Comparison of ENCODE assay signal across 32 cellular contexts in genomic region chr1:225412803-225413338, GRCh38. TPM values are rescaled to one million over a fixed set of nuclear protein-coding genes. Genes with fewer than 3 reads are reported as not detected.
DNase-seq lines count a peak whose midpoint lies in the region; ATAC-seq, FAIRE-seq and TF ChIP-seq lines count a peak whose summit lies in the region.
"Had no signal": no experiment of that assay in that cellular context is flagged by ENCODE, and none has a peak within 500 bp of the region (broad histone marks: within the 10 kb centered on the region; RNA-seq: fewer than 3 reads in every experiment).

No MANE protein-coding gene starts in this region.

- TF ChIP-seq POLR2A in HepG2 (IDR thresholded peaks at IDR 0.05; ENCODE audit: insufficient read depth in 1 of 2, low read depth in 2 of 2, low read length in 2 of 2) (no peak), prostate gland (IDR thresholded peaks at IDR 0.05) (no peak)

- H3K4me3 Mint-ChIP-seq in activated T-helper 17 cell treated with anti-CD3 and anti-CD28 coated beads, Interleukin-2, amount 50 U/mL, for 72 hours, result no peak overlapping the region
- H3K4me3 Mint-ChIP-seq: activated CD4-positive, alpha-beta memory T cell treated with anti-CD3 and anti-CD28 coated beads, Interleukin-2, amount 10 ng/mL, durations not matched to agents 7 days and 5 days; activated naive CD4-positive, alpha-beta T cell treated with anti-CD3 and anti-CD28 coated beads, Interleukin-2, amount 50 U/mL, for 24 hours; activated T-helper 1 cell treated with anti-CD3 and anti-CD28 coated beads, Interleukin-12 subunit alpha, Interleukin-12 subunit beta, Interleukin-2, Interleukin-4 antibody, amounts not matched to agents 30 ng/mL and 10 ng/mL and 1 ng/mL, durations not matched to agents 14 hours and 24 hours and 36 hours; CD8-positive, alpha-beta memory T cell; natural killer cell treated with Interleukin-12 subunit alpha and Interleukin-12 subunit beta and Interleukin-15 and Interleukin-18, amount 100 ng/mL, for 72 hours; stimulated activated naive CD8-positive, alpha-beta T cell treated with anti-CD3 and anti-CD28 coated beads, Interleukin-15, amount 100 ng/mL, for 72 hours; T-helper 2 cell treated with Interferon-gamma antibody and Interleukin-4, amounts not matched to agents 5 μg/mL and 100 μg/mL, for 36 hours had no signal

- no peak overlapping the region for H3K9ac ChIP-seq in duodenal mucosa (ENCODE audit: low read depth in 1 of 2, low read length in 2 of 2)
- no peak overlapping the region for H3K9ac ChIP-seq in HepG2 (ENCODE audit: insufficient read depth, low read depth, low read length)

- no peak overlapping the region for H3K27ac Mint-ChIP-seq in activated T-helper 17 cell treated with anti-CD3 and anti-CD28 coated beads, Interleukin-2, amount 50 U/mL, for 72 hours
- H3K27ac Mint-ChIP-seq: activated CD4-positive, alpha-beta memory T cell treated with anti-CD3 and anti-CD28 coated beads, Interleukin-2, amount 10 ng/mL, durations not matched to agents 7 days and 5 days; activated naive CD4-positive, alpha-beta T cell treated with anti-CD3 and anti-CD28 coated beads, Interleukin-2, amount 50 U/mL, for 24 hours; activated T-helper 1 cell treated with anti-CD3 and anti-CD28 coated beads, Interleukin-12 subunit alpha, Interleukin-12 subunit beta, Interleukin-2, Interleukin-4 antibody, amounts not matched to agents 30 ng/mL and 10 ng/mL and 1 ng/mL, durations not matched to agents 14 hours and 24 hours and 36 hours; natural killer cell treated with Interleukin-12 subunit alpha and Interleukin-12 subunit beta and Interleukin-15 and Interleukin-18, amount 100 ng/mL, for 72 hours; T-helper 2 cell treated with Interferon-gamma antibody and Interleukin-4, amounts not matched to agents 5 μg/mL and 100 μg/mL, for 36 hours had no signal

- in situ Hi-C loops in ACHN (cut with HindIII; ENCODE audit: low pct_ligation_motif_present, low pct_unique_long_range_greater_than_20kb, low sequenced_read_pairs), result no loop called here
- in situ Hi-C loops in HepG2 (cut with HindIII; ENCODE audit: extremely low pct_ligation_motif_present, low pct_unique_long_range_greater_than_20kb), result no loop called here

- H3K27me3 Mint-ChIP-seq in activated T-helper 17 cell treated with anti-CD3 and anti-CD28 coated beads, Interleukin-2, amount 50 U/mL, for 72 hours, result no peaks in the 10 kb centered on the region
- H3K27me3 Mint-ChIP-seq: activated CD4-positive, alpha-beta memory T cell treated with anti-CD3 and anti-CD28 coated beads, Interleukin-2, amount 10 ng/mL, durations not matched to agents 7 days and 5 days; activated naive CD4-positive, alpha-beta T cell treated with anti-CD3 and anti-CD28 coated beads, Interleukin-2, amount 50 U/mL, for 24 hours; CD8-positive, alpha-beta memory T cell; natural killer cell treated with Interleukin-12 subunit alpha and Interleukin-12 subunit beta and Interleukin-15 and Interleukin-18, amount 100 ng/mL, for 72 hours; stimulated activated naive CD8-positive, alpha-beta T cell treated with anti-CD3 and anti-CD28 coated beads, Interleukin-15, amount 100 ng/mL, for 72 hours had no signal

- H3K9me3 ChIP-seq in duodenal mucosa (ENCODE audit: control insufficient read depth in 1 of 2, low read length in 2 of 2) (no peaks in the 10 kb centered on the region), HepG2 (ENCODE audit: low read length) (no peaks in the 10 kb centered on the region), prostate gland (no peaks in the 10 kb centered on the region)
- H3K9me3 ChIP-seq: right atrium auricular region, vagina had no signal

- peak overlapping the region; percentile 15 for H3K27ac ChIP-seq in duodenal mucosa (ENCODE audit: low read depth, low read length)
- peak overlapping the region; percentile 73 for H3K27ac ChIP-seq in HepG2 (ENCODE audit: extremely low read length, insufficient read depth, low read length)
- no peak overlapping the region for H3K27ac ChIP-seq in prostate gland
- H3K27ac ChIP-seq: dorsolateral prefrontal cortex, right atrium auricular region, vagina had no signal

- DNase-seq in ACHN (peak; percentile 48), HepG2 (ENCODE audit: low spot score) (peak; percentile 81), prostate gland (ENCODE audit: low spot score) (peak; percentile 65), epidermal melanocyte (ENCODE audit: insufficient read length, low spot score) (no peak)
- DNase-seq: activated CD4-positive, alpha-beta memory T cell treated with anti-CD3 and anti-CD28 coated beads, Interleukin-2, amount 10 ng/mL, durations not matched to agents 7 days and 5 days; activated CD8-positive, alpha-beta memory T cell treated with anti-CD3 and anti-CD28 coated beads, Interleukin-2, amount 50 U/mL, for 4 hours; amygdala; CD8-positive, alpha-beta memory T cell; dorsolateral prefrontal cortex; EL; Karpas-422; NCI-H1436; NCI-H2107; NCI-H748 treated with DMSO at 0.1 percent for 48 hours; SHP77; stimulated activated CD8-positive, alpha-beta memory T cell treated with anti-CD3 and anti-CD28 coated beads, Interleukin-4, amount 100 ng/mL, for 48 hours; stimulated activated naive CD8-positive, alpha-beta T cell treated with anti-CD3 and anti-CD28 coated beads, Interleukin-15, amount 100 ng/mL, for 72 hours had no signal

- H3K79me2 ChIP-seq in HepG2 (ENCODE audit: insufficient read depth, low read length), result peaks cover 10% of the 10 kb centered on the region

- intact Hi-C loops in HepG2 (cut with micrococcal nuclease; ENCODE audit: unreplicated experiment) (loop anchor here (2.0 kb wide), 1 partner anchor 14 kb away; no protein-coding TSS in a partner anchor), prostate gland (cut with DNase I) (no loop called here)

- H3K4me1 ChIP-seq in duodenal mucosa (ENCODE audit: control insufficient read depth in 1 of 2, insufficient read depth in 2 of 2, low read length in 2 of 2) (peaks cover 9 to 28% of the 10 kb centered on the region in 2 donors), HepG2 (ENCODE audit: insufficient read depth, low read length) (peaks cover 57% of the 10 kb centered on the region), prostate gland (replicated peaks) (peaks cover 4% of the 10 kb centered on the region)
- H3K4me1 ChIP-seq: right atrium auricular region, vagina had no signal

- ATAC-seq in HepG2, result peak; percentile 91
- ATAC-seq in HG03571 (IDR thresholded peaks at IDR 0.05; ENCODE audit: unreplicated experiment), result no peak
- no peak for ATAC-seq in HG02884 (IDR thresholded peaks at IDR 0.05; ENCODE audit: unreplicated experiment)
- no peak for ATAC-seq in activated T-helper 17 cell treated with anti-CD3 and anti-CD28 coated beads, Interleukin-2, amount 50 U/mL, for 72 hours (replicated peaks)
- ATAC-seq: natural killer cell treated with Interleukin-12 subunit alpha and Interleukin-12 subunit beta and Interleukin-15 and Interleukin-18, amount 100 ng/mL, for 72 hours; stimulated activated naive CD8-positive, alpha-beta T cell treated with anti-CD3 and anti-CD28 coated beads, Interleukin-15, amount 100 ng/mL, for 72 hours had no signal

- TF ChIP-seq EP300 in HepG2 (IDR thresholded peaks at IDR 0.05; ENCODE audit: low read depth in 2 of 2, low read length in 2 of 2) (peak in 1 of 2 experiments; percentile 53; a peak in 1 of 4 replicates), HepG2 (CRISPR knock-in tag; IDR thresholded peaks at IDR 0.05; ENCODE audit: borderline replicate concordance) (no peak)

- no peaks in the 10 kb centered on the region for H3K27me3 ChIP-seq in duodenal mucosa (ENCODE audit: control insufficient read depth in 1 of 2, insufficient read depth in 2 of 2, low read length in 2 of 2)
- no peaks in the 10 kb centered on the region for H3K27me3 ChIP-seq in HepG2 (ENCODE audit: control insufficient read depth in 1 of 2, insufficient read depth in 2 of 2, low read length in 2 of 2)
- no peaks in the 10 kb centered on the region for H3K27me3 ChIP-seq in prostate gland (replicated peaks; ENCODE audit: insufficient read depth)
- H3K27me3 ChIP-seq: dorsolateral prefrontal cortex, right atrium auricular region, vagina had no signal

- H3K4me3 ChIP-seq in duodenal mucosa (ENCODE audit: low read depth in 1 of 2, low read length in 2 of 2) (no peak overlapping the region), HepG2 (replicated peaks in 1 of 3; ENCODE audit: insufficient read depth in 1 of 3, low read depth in 2 of 3, low read length in 3 of 3) (peak overlapping the region; percentile 19 to 45 (median 19); a peak in 4 of 6 replicates), prostate gland (no peak overlapping the region)
- H3K4me3 ChIP-seq: dorsolateral prefrontal cortex, lung, right atrium auricular region, vagina had no signal

- POLR2A ChIA-PET in HepG2 (lab: Yijun Ruan, JAX), result interaction anchor here (1.2 to 1.5 kb wide), 2 partner anchors 11 to 32 kb away, joined by 3 to 4 read pairs; no protein-coding TSS in a partner anchor

- no peak for TF ChIP-seq CTCF in HepG2 (CRISPR knock-in tag; IDR thresholded peaks at IDR 0.05)
- no peak for TF ChIP-seq CTCF in prostate gland (IDR thresholded peaks at IDR 0.05)

- peak; percentile 64 for FAIRE-seq in HepG2 (lab: Jason Lieb, UNC)
- FAIRE-seq: A204.1, GM18507, GM19239, H54 had no signal

- peaks cover 100% of the 10 kb centered on the region for H3K36me3 Mint-ChIP-seq in activated T-helper 17 cell treated with anti-CD3 and anti-CD28 coated beads, Interleukin-2, amount 50 U/mL, for 72 hours (ENCODE audit: low read depth)

- TF ChIP-seq RAD21 in HepG2 (CRISPR knock-in tag; IDR thresholded peaks at IDR 0.05), result no peak

- no peaks in the 10 kb centered on the region for H3K4me1 Mint-ChIP-seq in activated T-helper 17 cell treated with anti-CD3 and anti-CD28 coated beads, Interleukin-2, amount 50 U/mL, for 72 hours

- BruUV-seq in HepG2 (replicated peaks; lab: Mats Ljungman, UMichigan), result no TSS peak

- no peak overlapping the region for H2AFZ ChIP-seq in HepG2 (ENCODE audit: low read length)

- CTCF ChIA-PET in HepG2 (lab: Yijun Ruan, JAX; ENCODE audit: low intra/inter-chr PET ratio, low total read pairs), result no interaction called here

- H4K20me1 ChIP-seq in HepG2 (ENCODE audit: insufficient read depth, low read length), result no peaks in the 10 kb centered on the region

- 7% methylated on average over 9 of the region's 10 CpGs for WGBS in HepG2 (ENCODE audit: low lambda C conversion rate)
- 35% methylated on average over 10 of the region's 10 CpGs for WGBS in prostate gland

- H3K4me2 ChIP-seq in HepG2 (ENCODE audit: low read depth, low read length), result peak overlapping the region; percentile 71

- no peaks in the 10 kb centered on the region for H3K9me3 Mint-ChIP-seq in activated T-helper 17 cell treated with anti-CD3 and anti-CD28 coated beads, Interleukin-2, amount 50 U/mL, for 72 hours
- H3K9me3 Mint-ChIP-seq: activated CD4-positive, alpha-beta memory T cell treated with anti-CD3 and anti-CD28 coated beads, Interleukin-2, amount 10 ng/mL, durations not matched to agents 7 days and 5 days; activated naive CD4-positive, alpha-beta T cell treated with anti-CD3 and anti-CD28 coated beads, Interleukin-2, amount 50 U/mL, for 24 hours; activated T-helper 1 cell treated with anti-CD3 and anti-CD28 coated beads, Interleukin-12 subunit alpha, Interleukin-12 subunit beta, Interleukin-2, Interleukin-4 antibody, amounts not matched to agents 30 ng/mL and 10 ng/mL and 1 ng/mL, durations not matched to agents 14 hours and 24 hours and 36 hours; CD8-positive, alpha-beta memory T cell; natural killer cell treated with Interleukin-12 subunit alpha and Interleukin-12 subunit beta and Interleukin-15 and Interleukin-18, amount 100 ng/mL, for 72 hours; stimulated activated naive CD8-positive, alpha-beta T cell treated with anti-CD3 and anti-CD28 coated beads, Interleukin-15, amount 100 ng/mL, for 72 hours; T-helper 2 cell treated with Interferon-gamma antibody and Interleukin-4, amounts not matched to agents 5 μg/mL and 100 μg/mL, for 36 hours had no signal

- peaks cover 23 to 61% of the 10 kb centered on the region in 2 donors for H3K36me3 ChIP-seq in duodenal mucosa (ENCODE audit: control insufficient read depth in 1 of 2, insufficient read depth in 2 of 2, low read length in 2 of 2)
- H3K36me3 ChIP-seq in HepG2 (replicated peaks in 1 of 2; ENCODE audit: control insufficient read depth in 1 of 2, insufficient read depth in 2 of 2, low read length in 2 of 2), result peaks cover 17 to 54% of the 10 kb centered on the region in 2 experiments
- H3K36me3 ChIP-seq in prostate gland, result peaks cover 0 to 7% of the 10 kb centered on the region in 2 donors

RNA-seq across cellular contexts. Expression of gene LBR, which starts 15.0 kb away (rescaled TPM):
- total RNA-seq in HepG2 (2016; rRNA removed; fragmentation: Illumina TruSeq; extraction: Trizol), result 64.4 and 76.7 TPM in 2 replicates
- 5.8 and 7.2 TPM in 2 replicates for total RNA-seq in HepG2 (2016; cell fraction: cytosol; rRNA removed; fragmentation: Illumina TruSeq; extraction: Trizol; ENCODE audit: low read depth)
- 58.0 and 76.5 TPM in 2 replicates for total RNA-seq in HepG2 (2016; cell fraction: insoluble cytoplasmic fraction; rRNA removed; fragmentation: Illumina TruSeq; extraction: Trizol)
- total RNA-seq in HepG2 (2016; cell fraction: membrane; rRNA removed; fragmentation: Illumina TruSeq; extraction: Trizol), result 18.3 and 23.6 TPM in 2 replicates
- 103 and 116 TPM in 2 replicates for total RNA-seq in HepG2 (2016; cell fraction: nucleus; rRNA removed; fragmentation: Illumina TruSeq; extraction: Trizol)
- 38.2 and 38.9 TPM in 2 replicates for polyA plus RNA-seq in HepG2 (2011; rRNA removed)
- polyA plus RNA-seq in HepG2 (2011; cell fraction: cytosol; rRNA removed), result 25.2 and 34.9 TPM in 2 replicates
- 20.9 and 21.1 TPM in 2 replicates for polyA plus RNA-seq in HepG2 (2011; cell fraction: nucleus; rRNA removed)
- polyA plus RNA-seq in HepG2 (2012), result 42.0 and 46.8 TPM in 2 replicates
- 3.8 and 4.4 TPM in 2 replicates for polyA plus RNA-seq in HepG2 (2016; cell fraction: cytosol; fragmentation: Illumina TruSeq; extraction: Trizol; ENCODE audit: low read depth)
- polyA plus RNA-seq in HepG2 (2016; cell fraction: insoluble cytoplasmic fraction; fragmentation: Illumina TruSeq; extraction: Trizol; ENCODE audit: low read depth), result 58.6 and 66.3 TPM in 2 replicates
- polyA plus RNA-seq in HepG2 (2016; cell fraction: membrane; fragmentation: Illumina TruSeq; extraction: Trizol; ENCODE audit: low read depth), result 12.1 and 13.5 TPM in 2 replicates
- polyA plus RNA-seq in HepG2 (2016; cell fraction: nucleus; fragmentation: Illumina TruSeq; extraction: Trizol; ENCODE audit: insufficient read depth, low read depth), result 109 and 114 TPM in 2 replicates
- polyA minus RNA-seq in HepG2 (2011; rRNA and poly(A)+ RNA removed; ENCODE audit: low replicate concordance), result 59.8 and 110 TPM in 2 replicates
- 35.1 and 35.9 TPM in 2 replicates for polyA minus RNA-seq in HepG2 (2011; cell fraction: cytosol; rRNA and poly(A)+ RNA removed)
- 43.9 and 51.8 TPM in 2 replicates for polyA minus RNA-seq in HepG2 (2011; cell fraction: nucleus; rRNA and poly(A)+ RNA removed)
- 10 to 100 TPM; 28.7 to 36.4 TPM for total RNA-seq in prostate gland
- total RNA-seq in activated T-helper 17 cell treated with anti-CD3 and anti-CD28 coated beads, Interleukin-2, amount 50 U/mL, for 72 hours, result 100 to 1,000 TPM; 123 to 184 TPM

Comparison
In these comparisons a context has a peak if more than half of its experiments do, and no peak if none do; other contexts are left out.
1. H3K27ac ChIP-seq: peak in duodenal mucosa (single experiment) and HepG2 (single experiment); none in prostate gland (0 of 2).
2. H3K4me3 ChIP-seq: peak in HepG2 (3 of 3); none in duodenal mucosa (0 of 2) and prostate gland (0 of 2).